9 cellular contexts compared by ENCODE assay signal in genomic region chr5:92309336-92309991, GRCh38.
DNase-seq lines count a peak whose midpoint lies in the region; ATAC-seq lines count a peak whose summit lies in the region.
"Had no signal": no experiment of that assay in that cellular context is flagged by ENCODE, and none has a peak within 500 bp of the region (broad histone marks: within the 10 kb centered on the region; RNA-seq: fewer than 3 reads in every experiment).

No MANE protein-coding gene starts in this region.

- no peak overlapping the region for H3K27ac Mint-ChIP-seq in T-cell
- H3K27ac Mint-ChIP-seq: memory B cell had no signal

- no peaks in the 10 kb centered on the region for H3K36me3 Mint-ChIP-seq in T-cell
- H3K36me3 Mint-ChIP-seq: memory B cell had no signal

- H3K9me3 Mint-ChIP-seq in T-cell, result no peaks in the 10 kb centered on the region
- H3K9me3 Mint-ChIP-seq: memory B cell had no signal

- ATAC-seq in HG02885 (IDR thresholded peaks at IDR 0.05; ENCODE audit: poor library complexity, unreplicated experiment) (peak; percentile 76), T-cell (replicated peaks in 1 of 4) (no peak)

- POLR2A ChIA-PET in T-cell (lab: Charles Lee), result no interaction called here

- no peaks in the 10 kb centered on the region for H3K4me1 Mint-ChIP-seq in T-cell
- H3K4me1 Mint-ChIP-seq: memory B cell had no signal

- CTCF ChIA-PET in T-cell (lab: Charles Lee), result no interaction called here

- peak; percentile 67 for DNase-seq in DMS53 (lab: John Stamatoyannopoulos, UW)
- peak; percentile 20 for DNase-seq in SK-N-DZ (ENCODE audit: low spot score)
- DNase-seq in iPS DF 4.7 (ENCODE audit: extremely low read depth, low spot score), result peak; percentile 7
- no peak for DNase-seq in substantia nigra (lab: John Stamatoyannopoulos, UW)
- DNase-seq in T-cell, result no peak
- no peak for DNase-seq in stimulated activated CD4-positive, alpha-beta T cell treated with anti-CD3 and anti-CD28 coated beads, Interleukin-4, amount 100 ng/mL, for 4 hours
- DNase-seq in hypothalamus (lab: John Stamatoyannopoulos, UW), result no peak

- no peak overlapping the region for H3K27ac ChIP-seq in substantia nigra (ENCODE audit: low read depth, low read length, poor library complexity, severe bottlenecking)

- H3K27me3 Mint-ChIP-seq in T-cell, result no peaks in the 10 kb centered on the region
- H3K27me3 Mint-ChIP-seq: memory B cell had no signal

- no peak overlapping the region for H3K4me3 Mint-ChIP-seq in T-cell
- H3K4me3 Mint-ChIP-seq: memory B cell had no signal

Comparison
In these comparisons a context has a peak if more than half of its experiments do, and no peak if none do; other contexts are left out.
1. DNase-seq: peak in DMS53 (single experiment), SK-N-DZ (single experiment) and iPS DF 4.7 (single experiment); none in substantia nigra (0 of 49), T-cell (0 of 34), stimulated activated CD4-positive, alpha-beta T cell treated with anti-CD3 and anti-CD28 coated beads, Interleukin-4, amount 100 ng/mL, for 4 hours (0 of 2) and hypothalamus (0 of 51).